In the genomic region with DNA sequence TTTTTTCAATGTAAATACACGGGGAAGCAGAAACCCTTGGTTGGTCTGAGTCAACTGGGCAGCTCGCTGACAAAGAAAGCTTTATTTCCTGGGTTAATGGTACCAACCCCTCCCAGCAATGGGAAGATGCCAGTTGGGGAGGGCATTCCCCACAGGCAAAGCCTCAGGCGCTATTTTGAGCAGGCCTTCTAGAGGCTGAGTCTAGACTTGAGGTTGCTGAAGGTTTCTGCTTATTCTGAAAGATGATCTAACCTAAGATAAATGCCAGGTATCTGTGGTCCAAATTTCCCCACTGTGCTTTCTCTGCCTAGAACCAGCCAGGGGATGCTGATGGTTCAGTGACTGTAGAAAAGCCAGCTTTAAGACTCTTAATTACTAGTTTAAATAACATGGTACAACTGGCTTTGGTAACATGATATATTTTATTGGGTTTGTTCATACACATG, we compare ENCODE assay signal across 13 cellular contexts.
DNase-seq lines count a peak whose midpoint lies in the region; FAIRE-seq and TF ChIP-seq lines count a peak whose summit lies in the region.
"Had no signal": no experiment of that assay in that cellular context is flagged by ENCODE, and none has a peak within 500 bp of the region (broad histone marks: within the 10 kb centered on the region; RNA-seq: fewer than 3 reads in every experiment).

No MANE protein-coding gene starts in this region.

- H3K9me3 ChIP-seq in mesenchymal stem cell (ENCODE audit: control insufficient read depth, low read length) = no peaks in the 10 kb centered on the region
- H3K9me3 ChIP-seq: sigmoid colon, uterus had no signal

- no peaks in the 10 kb centered on the region for H3K9me3 Mint-ChIP-seq in Calu3 (ENCODE audit: low read depth, unreplicated experiment)
- no peaks in the 10 kb centered on the region for H3K9me3 Mint-ChIP-seq in T-helper 2 cell treated with Interferon-gamma antibody and Interleukin-4, amounts not matched to agents 5 μg/mL and 100 μg/mL, for 36 hours

- H3K4ac ChIP-seq in mesenchymal stem cell (ENCODE audit: low read depth in 1 of 2, low read length in 2 of 2) = no peak overlapping the region

- no peaks in the 10 kb centered on the region for H3K4me1 ChIP-seq in mesenchymal stem cell (ENCODE audit: control insufficient read depth, insufficient read depth, low read depth, low read length)
- H3K4me1 ChIP-seq: sigmoid colon, uterus had no signal

- intact Hi-C loops in Calu3 (cut with micrococcal nuclease; ENCODE audit: unreplicated experiment) = no loop called here

- H3K14ac ChIP-seq in mesenchymal stem cell (ENCODE audit: low read length in 2 of 2) = no peak overlapping the region

- H3K27me3 Mint-ChIP-seq in Calu3 (ENCODE audit: unreplicated experiment) = no peaks in the 10 kb centered on the region
- no peaks in the 10 kb centered on the region for H3K27me3 Mint-ChIP-seq in T-helper 2 cell treated with Interferon-gamma antibody and Interleukin-4, amounts not matched to agents 5 μg/mL and 100 μg/mL, for 36 hours (ENCODE audit: low read depth)

- WGBS in mesenchymal stem cell = 92% methylated on average over 3 of the region's 3 CpGs

- no peak overlapping the region for H2BK12ac ChIP-seq in mesenchymal stem cell (ENCODE audit: low read length in 2 of 2)

- peaks cover 0 to 4% of the 10 kb centered on the region in 2 experiments for H3K27me3 ChIP-seq in mesenchymal stem cell (ENCODE audit: control insufficient read depth in 1 of 2, insufficient read depth in 1 of 2, low read length in 2 of 2)
- H3K27me3 ChIP-seq: sigmoid colon, uterus had no signal

- no peak overlapping the region for H4K91ac ChIP-seq in mesenchymal stem cell (ENCODE audit: low read length)

- no peak overlapping the region for H3K27ac Mint-ChIP-seq in Calu3 (ENCODE audit: unreplicated experiment)
- no peak overlapping the region for H3K27ac Mint-ChIP-seq in T-helper 2 cell treated with Interferon-gamma antibody and Interleukin-4, amounts not matched to agents 5 μg/mL and 100 μg/mL, for 36 hours

- H3K36me3 ChIP-seq in mesenchymal stem cell (ENCODE audit: control insufficient read depth in 1 of 2, insufficient read depth in 2 of 2, low read depth in 1 of 2, low read length in 2 of 2) = no peaks in the 10 kb centered on the region
- H3K36me3 ChIP-seq: sigmoid colon, uterus had no signal

- no peak overlapping the region for H4K8ac ChIP-seq in mesenchymal stem cell (ENCODE audit: low read length)

- TF ChIP-seq POLR2A in H54 (IDR thresholded peaks at IDR 0.05; ENCODE audit: low read depth, low read length) = no peak

- DNase-seq in Calu3 (peak; percentile 16), H54 (ENCODE audit: insufficient read length, low spot score) (peak; percentile 61), medulla oblongata (ENCODE audit: extremely low spot score) (peak; percentile 76), mesenchymal stem cell (no peak), activated gamma-delta T cell treated with Interleukin-2 at 50 U/mL for 16 hours (no peak), D341Med (ENCODE audit: low spot score) (no peak), HTR-8/SVneo (ENCODE audit: insufficient read length, low spot score) (no peak)
- DNase-seq in T-helper 2 cell treated with Interferon-gamma antibody and Interleukin-4, amounts not matched to agents 5 μg/mL and 100 μg/mL, for 36 hours (ENCODE audit: low spot score) = peak; percentile 24
- DNase-seq: MV-4-11, sigmoid colon, SW 1271, uterus had no signal

- CTCF ChIA-PET in Calu3 (lab: Charles Lee) = interaction anchor here (0.6 kb wide), 1 partner anchor 47 kb away, joined by 3 read pairs; no protein-coding TSS in a partner anchor

- H2AFZ ChIP-seq in mesenchymal stem cell (ENCODE audit: low read depth, low read length) = no peak overlapping the region

- FAIRE-seq in H54 (lab: Jason Lieb, UNC) = no peak
- no peak for FAIRE-seq in HTR-8/SVneo (lab: Jason Lieb, UNC)
- FAIRE-seq: endometrium had no signal

- no peak overlapping the region for H2BK5ac ChIP-seq in mesenchymal stem cell (ENCODE audit: low read depth, low read length, poor library complexity, severe bottlenecking)

- no peaks in the 10 kb centered on the region for H3K4me1 Mint-ChIP-seq in Calu3 (ENCODE audit: low read depth, unreplicated experiment)
- no peaks in the 10 kb centered on the region for H3K4me1 Mint-ChIP-seq in T-helper 2 cell treated with Interferon-gamma antibody and Interleukin-4, amounts not matched to agents 5 μg/mL and 100 μg/mL, for 36 hours (ENCODE audit: low read depth)

- no peak overlapping the region for H3K4me3 ChIP-seq in mesenchymal stem cell (ENCODE audit: insufficient read depth in 1 of 2, low read depth in 1 of 2, low read length in 2 of 2)
- H3K4me3 ChIP-seq: sigmoid colon, uterus had no signal

- H3K79me1 ChIP-seq in mesenchymal stem cell (replicated peaks; ENCODE audit: low read length, poor library complexity, severe bottlenecking) = no peaks in the 10 kb centered on the region

- no peak overlapping the region for H2BK120ac ChIP-seq in mesenchymal stem cell (ENCODE audit: low read depth, low read length)

- no peak overlapping the region for H3K18ac ChIP-seq in mesenchymal stem cell (ENCODE audit: low read depth in 1 of 2, low read length in 2 of 2)

- no peak overlapping the region for H2AK5ac ChIP-seq in mesenchymal stem cell (ENCODE audit: low read length, severe bottlenecking)

- H2BK15ac ChIP-seq in mesenchymal stem cell (ENCODE audit: low read depth, poor library complexity, severe bottlenecking) = no peak overlapping the region

- no peak overlapping the region for H3K4me2 ChIP-seq in mesenchymal stem cell (ENCODE audit: low read length, poor library complexity, severe bottlenecking)

- no peak overlapping the region for H3K4me3 Mint-ChIP-seq in Calu3 (ENCODE audit: low read depth, unreplicated experiment)
- H3K4me3 Mint-ChIP-seq in T-helper 2 cell treated with Interferon-gamma antibody and Interleukin-4, amounts not matched to agents 5 μg/mL and 100 μg/mL, for 36 hours = no peak overlapping the region

- TF ChIP-seq CTCF in Calu3 (IDR thresholded peaks at IDR 0.05; ENCODE audit: unreplicated experiment) = no peak

- no TSS peak for BruUV-seq in Calu3 (replicated peaks; lab: Mats Ljungman, UMichigan)

- no peak overlapping the region for H3K9ac ChIP-seq in mesenchymal stem cell (ENCODE audit: low read length)

- H3K27ac ChIP-seq in mesenchymal stem cell (ENCODE audit: low read length, poor library complexity, severe bottlenecking) = no peak overlapping the region
- H3K27ac ChIP-seq: sigmoid colon, uterus had no signal

- H3K23ac ChIP-seq in mesenchymal stem cell (ENCODE audit: low read length in 2 of 2) = no peak overlapping the region

- H3K36me3 Mint-ChIP-seq in Calu3 (ENCODE audit: insufficient read depth, unreplicated experiment) = no peaks in the 10 kb centered on the region
- H3K36me3 Mint-ChIP-seq in T-helper 2 cell treated with Interferon-gamma antibody and Interleukin-4, amounts not matched to agents 5 μg/mL and 100 μg/mL, for 36 hours (ENCODE audit: low read depth) = no peaks in the 10 kb centered on the region

Comparison
In these comparisons a context has a peak if more than half of its experiments do, and no peak if none do; other contexts are left out.
1. DNase-seq: peak in Calu3 (single experiment), H54 (single experiment), T-helper 2 cell treated with Interferon-gamma antibody and Interleukin-4, amounts not matched to agents 5 μg/mL and 100 μg/mL, for 36 hours (single experiment) and medulla oblongata (single experiment); none in mesenchymal stem cell (single experiment), activated gamma-delta T cell treated with Interleukin-2 at 50 U/mL for 16 hours (single experiment), D341Med (single experiment) and HTR-8/SVneo (single experiment).